26 cellular contexts compared by ENCODE assay signal in the genomic region with DNA sequence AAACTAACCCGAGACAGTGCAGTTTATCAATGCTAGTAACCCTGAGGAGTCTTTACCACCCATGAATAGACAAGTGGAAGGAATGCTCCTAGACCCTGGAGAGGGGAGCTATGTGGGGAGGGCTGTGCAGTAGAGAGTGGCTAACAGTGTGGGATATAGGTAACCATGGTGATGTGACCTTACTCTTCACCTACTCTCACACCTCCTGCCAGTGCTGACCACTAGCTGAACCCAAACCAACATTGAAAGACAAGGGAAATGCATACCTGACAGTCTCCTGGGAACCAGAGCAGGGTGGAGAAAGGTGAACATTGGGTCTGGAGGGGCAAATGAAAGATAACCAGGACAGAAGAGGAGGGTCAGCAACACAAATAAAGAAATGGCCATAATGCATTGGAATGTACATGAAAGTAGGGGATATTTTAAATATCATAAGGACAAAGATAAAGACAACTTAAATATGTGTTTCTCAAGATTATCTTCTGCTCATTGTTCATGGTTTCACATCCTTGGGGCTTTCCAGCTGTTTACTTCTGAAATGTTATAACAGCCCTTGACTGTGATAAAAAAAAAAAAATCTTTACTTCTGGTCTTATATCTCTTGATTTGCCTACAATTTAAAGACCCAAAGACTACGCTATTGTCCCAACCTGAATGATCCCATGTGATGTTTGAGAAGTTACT.
DNase-seq lines count a peak whose midpoint lies in the region; ATAC-seq and TF ChIP-seq lines count a peak whose summit lies in the region.
"Had no signal": no experiment of that assay in that cellular context is flagged by ENCODE, and none has a peak within 500 bp of the region (broad histone marks: within the 10 kb centered on the region; RNA-seq: fewer than 3 reads in every experiment).

No MANE protein-coding gene starts in this region.

- no peaks in the 10 kb centered on the region for H4K20me1 ChIP-seq in MM.1S (ENCODE audit: insufficient read depth, low read length)

- H3K9me2 ChIP-seq in MM.1S (replicated peaks; ENCODE audit: insufficient read depth, low read length), result no peaks in the 10 kb centered on the region

- H3K4me1 ChIP-seq in MM.1S (ENCODE audit: low read length), result peaks cover 18% of the 10 kb centered on the region
- H3K4me1 ChIP-seq: right atrium auricular region had no signal

- H2AFZ ChIP-seq in MM.1S (ENCODE audit: low read length), result no peak overlapping the region
- H2AFZ ChIP-seq: PC-9 had no signal

- H3K36me3 ChIP-seq in MM.1S (replicated peaks; ENCODE audit: insufficient read depth, low read length) (no peaks in the 10 kb centered on the region), MG63 (no peaks in the 10 kb centered on the region)
- H3K36me3 ChIP-seq: right atrium auricular region, thoracic aorta had no signal

- H3K27me3 ChIP-seq in MM.1S (replicated peaks; ENCODE audit: insufficient read depth, low read length), result no peaks in the 10 kb centered on the region
- H3K27me3 ChIP-seq in MG63, result no peaks in the 10 kb centered on the region
- H3K27me3 ChIP-seq: right atrium auricular region had no signal

- peak overlapping the region; percentile 57 for H3K4me2 ChIP-seq in MM.1S (ENCODE audit: low read depth, low read length)
- H3K4me2 ChIP-seq: PC-9 had no signal

- H3K9me3 ChIP-seq in MM.1S (replicated peaks; ENCODE audit: insufficient read depth, low read length) (no peaks in the 10 kb centered on the region), MG63 (no peaks in the 10 kb centered on the region)
- H3K9me3 ChIP-seq: right atrium auricular region, thoracic aorta had no signal

- no peak for TF ChIP-seq CTCF in GM12865 (IDR thresholded peaks at IDR 0.05; ENCODE audit: insufficient read depth, low read depth, low read length, missing control alignments)
- no peak for TF ChIP-seq CTCF in MM.1S (IDR thresholded peaks at IDR 0.05; ENCODE audit: low read length)

- H3K9ac ChIP-seq in MM.1S (ENCODE audit: low read length), result no peak overlapping the region

- DNase-seq in GM12865 (ENCODE audit: low read depth) (peak; percentile 42), MM.1S (peak; percentile 58), NCI-H1048 (lab: John Stamatoyannopoulos, UW) (no peak), UCSD-AML1 (lab: John Stamatoyannopoulos, UW; ENCODE audit: unreplicated experiment) (no peak), MG63 (no peak)
- DNase-seq in activated T-cell treated with anti-CD3 and anti-CD28 coated beads, Interleukin-2, amount 50 U/mL, for 48 hours, result no peak
- DNase-seq: activated CD8-positive, alpha-beta memory T cell treated with anti-CD3 and anti-CD28 coated beads, Interleukin-2, amount 10 ng/mL, durations not matched to agents 7 days and 5 days; activated naive CD8-positive, alpha-beta T cell treated with anti-CD3 and anti-CD28 coated beads, Interleukin-2, amount 50 U/mL, for 24 hours; activated T-cell treated with anti-CD3 and anti-CD28 coated beads, Interleukin-2, amount 50 U/mL, for 72 hours; C1 segment of cervical spinal cord; COR-L47; effector CD8-positive, alpha-beta T cell; NCI-H2029; NCI-H2227 treated with DMSO at 0.1 percent for 48 hours; NCI-H526 treated with DMSO at 0.1 percent for 48 hours; small intestine had no signal

- H3K4me3 ChIP-seq in GM12865 (ENCODE audit: low read depth, low read length), result no peak overlapping the region
- H3K4me3 ChIP-seq in MM.1S (ENCODE audit: low read length), result no peak overlapping the region
- no peak overlapping the region for H3K4me3 ChIP-seq in MG63
- H3K4me3 ChIP-seq: coronary artery, PC-9, right atrium auricular region, SK-N-MC, thoracic aorta had no signal

- H3K79me2 ChIP-seq in MM.1S (ENCODE audit: low read length), result no peaks in the 10 kb centered on the region

- peak overlapping the region; percentile 44; the same call in 1 of the 2 replicates for H3K27ac ChIP-seq in MM.1S (ENCODE audit: low read length)
- H3K27ac ChIP-seq: 22Rv1, coronary artery, epithelial cell of prostate, PC-9, right atrium auricular region, SK-N-MC, thoracic aorta had no signal

- ATAC-seq in GM19324 (IDR thresholded peaks at IDR 0.05; ENCODE audit: low FRiP score, unreplicated experiment), result peak; percentile 46
- peak; percentile 49 for ATAC-seq in HG02870 (IDR thresholded peaks at IDR 0.05; ENCODE audit: unreplicated experiment)
- ATAC-seq: activated CD8-positive, alpha-beta memory T cell treated with anti-CD3 and anti-CD28 coated beads, Interleukin-2, amount 10 ng/mL, durations not matched to agents 7 days and 5 days; activated naive CD8-positive, alpha-beta T cell treated with anti-CD3 and anti-CD28 coated beads, Interleukin-2, amount 50 U/mL, for 24 hours; activated T-cell treated with anti-CD3 and anti-CD28 coated beads, Interleukin-2, amount 50 U/mL, for 72 hours; left lobe of liver had no signal

- H3F3A ChIP-seq in MM.1S (ENCODE audit: insufficient read depth, low read length), result 0 out of 2 replicates have a peak, but pooled peaks cover 10% of the 10 kb centered on the region

Comparison
In these comparisons a context has a peak if more than half of its experiments do, and no peak if none do; other contexts are left out.
1. DNase-seq: peak in GM12865 (single experiment) and MM.1S (single experiment); none in NCI-H1048 (single experiment), UCSD-AML1 (single experiment), MG63 (single experiment) and activated T-cell treated with anti-CD3 and anti-CD28 coated beads, Interleukin-2, amount 50 U/mL, for 48 hours (0 of 2).